ENCODE assay signal across 12 cellular contexts in the genomic region with DNA sequence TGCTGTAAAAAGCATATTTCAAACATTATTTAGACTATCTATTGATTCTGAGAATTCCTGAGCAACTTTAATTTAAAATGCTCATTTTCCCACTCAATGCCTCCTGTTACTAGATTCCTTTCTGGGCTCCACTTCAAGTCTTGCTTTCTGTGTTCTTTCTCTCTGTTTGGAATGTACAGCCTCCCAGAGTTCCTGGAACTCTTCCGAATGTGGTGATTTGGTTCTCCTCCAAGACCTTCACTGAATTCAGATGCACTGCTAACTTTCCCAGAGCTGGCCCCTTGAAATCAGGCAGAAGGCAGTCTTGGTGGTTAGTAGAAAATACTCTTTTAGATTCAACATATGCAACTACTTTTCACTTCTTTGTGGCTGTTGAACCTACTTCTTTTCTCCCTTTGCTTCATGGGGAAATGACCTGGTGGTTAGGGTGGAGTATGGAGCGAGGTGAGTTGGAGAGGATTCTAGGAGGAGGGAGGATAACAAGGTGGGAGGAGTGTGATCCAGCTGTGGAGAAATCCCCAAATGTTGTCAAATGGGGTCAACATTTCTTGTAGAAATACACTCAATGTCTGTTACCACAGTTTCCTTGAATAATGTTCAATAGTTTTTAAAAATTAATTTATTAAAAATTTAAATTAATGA. TPM values are rescaled to one million over a fixed set of nuclear protein-coding genes. Genes with fewer than 3 reads are reported as not detected.
A peak's percentile ranks its signal among the peaks of the same experiment; 100 is the strongest.
DNase-seq lines count a peak whose midpoint lies in the region; ATAC-seq and TF ChIP-seq lines count a peak whose summit lies in the region.
"Had no signal": no experiment of that assay in that cellular context is flagged by ENCODE, and none has a peak within 500 bp of the region (broad histone marks: within the 10 kb centered on the region; RNA-seq: fewer than 3 reads in every experiment).

No MANE protein-coding gene starts in this region.

- H3K4me3 Mint-ChIP-seq in mesothelial cell of epicardium = peak overlapping the region; percentile 32
- H3K4me3 Mint-ChIP-seq: activated CD4-positive, alpha-beta memory T cell treated with anti-CD3 and anti-CD28 coated beads for 36 hours; nephron progenitor cell had no signal

- H3K27me3 Mint-ChIP-seq in mesothelial cell of epicardium (ENCODE audit: low read depth) = peaks cover 2% of the 10 kb centered on the region
- H3K27me3 Mint-ChIP-seq: activated CD4-positive, alpha-beta memory T cell treated with anti-CD3 and anti-CD28 coated beads for 36 hours had no signal

- H3K9me3 Mint-ChIP-seq in mesothelial cell of epicardium = no peaks in the 10 kb centered on the region

- H3K27ac ChIP-seq in thoracic aorta = peak overlapping the region; percentile 34 to 50

- ATAC-seq in thoracic aorta (ENCODE audit: insufficient number of reproducible peaks, low FRiP score, low read depth) (no peak), HG03378 (IDR thresholded peaks at IDR 0.05; ENCODE audit: unreplicated experiment) (no peak)

- peaks cover 14 to 19% of the 10 kb centered on the region in 2 donors for H3K4me1 ChIP-seq in thoracic aorta (ENCODE audit: control insufficient read depth in 1 of 2, low read depth in 2 of 2)

- no peak for TF ChIP-seq CTCF in mesothelial cell of epicardium (IDR thresholded peaks at IDR 0.05; ENCODE audit: unreplicated experiment)
- no peak for TF ChIP-seq CTCF in thoracic aorta (IDR thresholded peaks at IDR 0.05)

- peak overlapping the region; percentile 3 for H3K4me3 ChIP-seq in thoracic aorta

- no peaks in the 10 kb centered on the region for H3K36me3 Mint-ChIP-seq in mesothelial cell of epicardium

- DNase-seq in LHCN-M2 (ENCODE audit: low read depth) (peak; percentile 14), dedifferentiated amniotic fluid mesenchymal stem cell (ENCODE audit: extremely low spot score) (peak; percentile 91), mesothelial cell of epicardium (ENCODE audit: low spot score in 2 of 2, unreplicated experiment in 2 of 2) (no peak), thoracic aorta (ENCODE audit: low spot score) (no peak), NCI-H748 treated with DMSO at 0.1 percent for 48 hours (lab: John Stamatoyannopoulos, UW) (no peak)
- no peak for DNase-seq in stimulated activated CD4-positive, alpha-beta T cell treated with anti-CD3 and anti-CD28 coated beads, Interleukin-12 subunit alpha, Interleukin-12 subunit beta, amount 100 ng/mL, for 4 hours
- no peak for DNase-seq in activated CD4-positive, alpha-beta T cell treated with anti-CD3 and anti-CD28 coated beads for 48 hours
- DNase-seq: activated CD4-positive, alpha-beta memory T cell treated with anti-CD3 and anti-CD28 coated beads for 36 hours; NCI-H524 treated with DMSO at 0.1 percent for 48 hours; nephron progenitor cell; SW 1271 had no signal

- H3K9me3 ChIP-seq in thoracic aorta = no peaks in the 10 kb centered on the region

- H3K27ac Mint-ChIP-seq in mesothelial cell of epicardium = peak overlapping the region; percentile 91
- H3K27ac Mint-ChIP-seq: activated CD4-positive, alpha-beta memory T cell treated with anti-CD3 and anti-CD28 coated beads for 36 hours; nephron progenitor cell had no signal

- no peaks in the 10 kb centered on the region for H3K36me3 ChIP-seq in thoracic aorta

- peaks cover 4% of the 10 kb centered on the region for H3K4me1 Mint-ChIP-seq in mesothelial cell of epicardium
- H3K4me1 Mint-ChIP-seq: nephron progenitor cell had no signal

- no peaks in the 10 kb centered on the region for H3K27me3 ChIP-seq in thoracic aorta (replicated peaks; ENCODE audit: insufficient read depth)

RNA-seq across cellular contexts. Expression of gene CCDC7, which starts 27.9 kb away (rescaled TPM):
- total RNA-seq in LHCN-M2 (2014; rRNA removed) (8.7 and 9.7 TPM in 2 replicates), mesothelial cell of epicardium (11.1 to 12.7 TPM (median 12.6 TPM) in 3 replicates), thoracic aorta (10 to 100 TPM; 35.6 to 70.8 TPM)
- polyA plus RNA-seq in LHCN-M2 (2012) = 0.64 TPM

Comparison
In these comparisons a context has a peak if more than half of its experiments do, and no peak if none do; other contexts are left out.
1. DNase-seq: peak in LHCN-M2 (single experiment) and dedifferentiated amniotic fluid mesenchymal stem cell (single experiment); none in mesothelial cell of epicardium (0 of 2), thoracic aorta (single experiment), stimulated activated CD4-positive, alpha-beta T cell treated with anti-CD3 and anti-CD28 coated beads, Interleukin-12 subunit alpha, Interleukin-12 subunit beta, amount 100 ng/mL, for 4 hours (single experiment), activated CD4-positive, alpha-beta T cell treated with anti-CD3 and anti-CD28 coated beads for 48 hours (single experiment) and NCI-H748 treated with DMSO at 0.1 percent for 48 hours (single experiment).